9 cellular contexts compared by ENCODE assay signal in the genomic region with DNA sequence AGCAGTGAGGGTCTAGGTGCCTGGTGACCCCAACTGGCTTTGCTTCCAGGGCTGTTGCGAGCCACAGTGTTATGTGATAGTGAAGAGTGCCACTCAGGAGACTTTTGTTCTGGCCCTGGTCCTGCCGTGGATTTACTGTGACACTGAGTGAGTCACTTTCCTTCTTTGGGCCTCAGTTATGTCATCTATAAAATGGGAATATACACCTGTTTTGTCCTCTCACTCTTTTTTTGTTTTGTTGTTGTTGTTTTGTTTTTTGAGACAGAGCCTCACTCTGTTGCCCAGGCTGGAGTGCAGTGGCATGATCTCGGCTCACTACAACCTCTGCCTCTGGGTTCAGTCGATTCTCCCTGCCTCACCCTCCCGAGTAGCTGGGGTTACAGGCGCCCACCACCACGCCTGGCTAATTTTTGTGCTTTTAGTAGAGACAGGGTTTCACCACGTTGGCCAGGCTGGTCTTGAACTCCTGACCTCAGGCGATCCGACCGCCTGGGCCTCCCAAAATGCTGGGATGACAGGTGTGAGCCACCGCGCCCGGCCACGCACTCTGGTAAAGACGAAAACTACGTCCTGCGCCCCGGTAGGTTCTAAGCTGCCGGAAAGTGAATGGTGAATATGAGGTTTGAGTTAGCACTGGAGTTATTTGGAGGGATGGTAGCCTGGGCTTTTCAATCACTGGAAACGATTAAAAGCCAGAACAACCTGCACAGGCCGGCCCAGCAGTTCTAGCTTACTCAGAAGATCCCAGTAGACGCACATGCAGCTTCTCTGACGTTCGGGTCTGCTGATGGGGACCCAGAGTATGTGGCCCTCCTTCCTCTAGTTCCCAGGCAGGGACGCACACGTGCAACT. TPM values are rescaled to one million over a fixed set of nuclear protein-coding genes. Genes with fewer than 3 reads are reported as not detected.
DNase-seq lines count a peak whose midpoint lies in the region; ATAC-seq, FAIRE-seq and TF ChIP-seq lines count a peak whose summit lies in the region.
"Had no signal": no experiment of that assay in that cellular context is flagged by ENCODE, and none has a peak within 500 bp of the region (broad histone marks: within the 10 kb centered on the region; RNA-seq: fewer than 3 reads in every experiment).

No MANE protein-coding gene starts in this region.

- H3K9me3 Mint-ChIP-seq in nephron: no peaks in the 10 kb centered on the region
- H3K9me3 Mint-ChIP-seq in activated CD8-positive, alpha-beta T cell treated with anti-CD3 and anti-CD28 coated beads, Interleukin-2, amount 10 ng/mL, durations not matched to agents 7 days and 5 days (ENCODE audit: insufficient read depth): no peaks in the 10 kb centered on the region

- H3K79me1 ChIP-seq in H1 (ENCODE audit: low read depth, low read length): no peaks in the 10 kb centered on the region

- peak overlapping the region; percentile 8 to 72; a peak in 2 of 4 replicates for H3K4me2 ChIP-seq in H1 (ENCODE audit: insufficient read depth in 1 of 2, low read depth in 2 of 2, low read length in 2 of 2)

- H3K4me1 ChIP-seq in heart left ventricle: peaks cover 0 to 10% (median 5%) of the 10 kb centered on the region in 12 donors
- peaks cover 0 to 18% (median 5%) of the 10 kb centered on the region in 4 experiments; a peak in 5 of 7 replicates for H3K4me1 ChIP-seq in H1 (replicated peaks in 1 of 4; ENCODE audit: control insufficient read depth in 3 of 4, insufficient read depth in 4 of 4, low read length in 3 of 4)
- no peaks in the 10 kb centered on the region for H3K4me1 ChIP-seq in uterus

- H4K5ac ChIP-seq in H1 (ENCODE audit: insufficient read length, low read depth, low read length): no peak overlapping the region

- intact Hi-C loops in heart left ventricle (cut with DNase I) (loop anchor here in 5 of 10 donors (10.0 kb wide), 3 partner anchors 284 to 524 kb away; no protein-coding TSS in a partner anchor), left cardiac atrium (cut with DNase I) (loop anchor here in 1 of 2 donors (10.0 kb wide), 1 partner anchor 284 kb away; no protein-coding TSS in a partner anchor), uterus (cut with DNase I; ENCODE audit: low total_unique reads) (no loop called here)

- no peak for ATAC-seq in heart left ventricle
- ATAC-seq in left cardiac atrium: no peak
- no peak for ATAC-seq in activated CD8-positive, alpha-beta T cell treated with anti-CD3 and anti-CD28 coated beads, Interleukin-2, amount 10 ng/mL, durations not matched to agents 7 days and 5 days
- ATAC-seq in HG03039 (IDR thresholded peaks at IDR 0.05; ENCODE audit: unreplicated experiment): no peak

- CTCF ChIA-PET in H1 (lab: Charles Lee; ENCODE audit: partially characterized antibody): interaction anchor here (0.6 to 5.2 kb wide), 19 partner anchors 11 to 531 kb away, joined by 3 to 35 read pairs (median 4); no protein-coding TSS in a partner anchor
- CTCF ChIA-PET in activated CD8-positive, alpha-beta T cell treated with anti-CD3 and anti-CD28 coated beads, Interleukin-2, amount 10 ng/mL, durations not matched to agents 7 days and 5 days (lab: Charles Lee): interaction anchor here (0.7 to 3.2 kb wide), 5 partner anchors 237 to 393 kb away, joined by 3 to 24 read pairs (median 3); no protein-coding TSS in a partner anchor

- TF ChIP-seq CTCF in heart left ventricle (IDR thresholded peaks at IDR 0.05): no peak
- no peak for TF ChIP-seq CTCF in H1 (IDR thresholded peaks at IDR 0.05; ENCODE audit: control extremely low read depth in 1 of 3, insufficient read depth in 1 of 3, low read depth in 1 of 3, low read length in 3 of 3)
- TF ChIP-seq CTCF in nephron (IDR thresholded peaks at IDR 0.05; ENCODE audit: unreplicated experiment in 3 of 3): no peak
- TF ChIP-seq CTCF in uterus (IDR thresholded peaks at IDR 0.05): no peak

- H3K27me3 ChIP-seq in heart left ventricle: no peaks in the 10 kb centered on the region
- H3K27me3 ChIP-seq in H1 (replicated peaks in 1 of 4; ENCODE audit: control insufficient read depth in 3 of 4, extremely low read depth in 1 of 4, insufficient read depth in 3 of 4, low read length in 3 of 4): peaks cover 0 to 6% (median 2%) of the 10 kb centered on the region in 4 experiments; a peak in 2 of 7 replicates
- no peaks in the 10 kb centered on the region for H3K27me3 ChIP-seq in uterus

- peaks cover 8% of the 10 kb centered on the region for H3K27me3 Mint-ChIP-seq in nephron (ENCODE audit: low read depth)
- no peaks in the 10 kb centered on the region for H3K27me3 Mint-ChIP-seq in activated CD8-positive, alpha-beta T cell treated with anti-CD3 and anti-CD28 coated beads, Interleukin-2, amount 10 ng/mL, durations not matched to agents 7 days and 5 days (ENCODE audit: low read depth)

- peak overlapping the region; percentile 75 for H3K4ac ChIP-seq in H1 (replicated peaks; ENCODE audit: insufficient read length, low read depth, low read length)

- H3K9ac ChIP-seq in H1 (replicated peaks in 1 of 4; ENCODE audit: extremely low read depth in 1 of 4, low read depth in 3 of 4, low read length in 3 of 4): no peak overlapping the region

- H3K36me3 Mint-ChIP-seq in nephron (ENCODE audit: low read depth): no peaks in the 10 kb centered on the region
- H3K36me3 Mint-ChIP-seq in activated CD8-positive, alpha-beta T cell treated with anti-CD3 and anti-CD28 coated beads, Interleukin-2, amount 10 ng/mL, durations not matched to agents 7 days and 5 days (ENCODE audit: low read depth): peaks cover 34% of the 10 kb centered on the region

- TF ChIP-seq POLR2A in heart left ventricle (IDR thresholded peaks at IDR 0.05): no peak
- TF ChIP-seq POLR2A in H1 (IDR thresholded peaks at IDR 0.05; ENCODE audit: control extremely low read depth in 1 of 2, low read depth in 2 of 2, low read length in 2 of 2): no peak
- TF ChIP-seq POLR2A in uterus (IDR thresholded peaks at IDR 0.05): no peak

- no peaks in the 10 kb centered on the region for H4K20me1 ChIP-seq in H1 (replicated peaks in 1 of 2; ENCODE audit: control insufficient read depth in 1 of 2, insufficient read depth in 2 of 2, low read length in 2 of 2)

- POLR2A ChIA-PET in H1 (lab: Charles Lee; ENCODE audit: partially characterized antibody): interaction anchor here (1.4 kb wide), 2 partner anchors 211 to 287 kb away, joined by 4 read pairs; no protein-coding TSS in a partner anchor
- POLR2A ChIA-PET in activated CD8-positive, alpha-beta T cell treated with anti-CD3 and anti-CD28 coated beads, Interleukin-2, amount 10 ng/mL, durations not matched to agents 7 days and 5 days (lab: Charles Lee): no interaction called here

- H2BK20ac ChIP-seq in H1 (ENCODE audit: low read length): peak overlapping the region; percentile 32; the same call in 1 of the 2 replicates

- 0 out of 2 replicates have a peak overlapping the region, but pooled peaks have one; percentile 39 for H2AK5ac ChIP-seq in H1 (ENCODE audit: low read depth, low read length)

- H3K4me3 ChIP-seq in heart left ventricle: peak overlapping the region in 9 of 12 donors; percentile 47 to 72 (median 54)
- peak overlapping the region in 1 of 4 experiments; percentile 51; a peak in 2 of 8 replicates for H3K4me3 ChIP-seq in H1 (ENCODE audit: extremely low read depth in 1 of 4, insufficient read depth in 2 of 4, low read depth in 3 of 4, low read length in 4 of 4)
- peak overlapping the region; percentile 44 to 55 for H3K4me3 ChIP-seq in uterus
- H3K4me3 ChIP-seq: lung had no signal

- H3K23me2 ChIP-seq in H1 (ENCODE audit: low read depth, low read length): no peaks in the 10 kb centered on the region

- 85 to 89% (median 87%) methylated on average over 27 of the region's 27 CpGs for WGBS in heart left ventricle, 4 donors
- WGBS in H1 (ENCODE audit: extremely low coverage in 1 of 2, insufficient coverage in 1 of 2, insufficient read length in 1 of 2, insufficient replicate concordance in 2 of 2, low coverage in 1 of 2, low lambda C conversion rate in 2 of 2, missing lambda C conversion rate in 1 of 2), 2 experiments: 88% methylated on average over 27 of the region's 27 CpGs; no CpG with 5 or more reads in 1 of the 2 experiments

- H2AFZ ChIP-seq in H1 (ENCODE audit: low read length): 0 out of 2 replicates have a peak overlapping the region, but pooled peaks have one; percentile 36

- H3K36me3 ChIP-seq in heart left ventricle (peaks cover 0 to 17% (median 0%) of the 10 kb centered on the region in 9 donors), H1 (ENCODE audit: control insufficient read depth in 2 of 4, insufficient read depth in 4 of 4, low read length in 3 of 4) (peaks cover 0 to 3% (median 0%) of the 10 kb centered on the region in 4 experiments; a peak in 1 of 8 replicates), uterus (no peaks in the 10 kb centered on the region)

- peak overlapping the region; percentile 63 to 82 (median 81) for H3K4me3 Mint-ChIP-seq in nephron
- no peak overlapping the region for H3K4me3 Mint-ChIP-seq in activated CD8-positive, alpha-beta T cell treated with anti-CD3 and anti-CD28 coated beads, Interleukin-2, amount 10 ng/mL, durations not matched to agents 7 days and 5 days

- peak overlapping the region; percentile 67 to 77 (median 73) for H3K27ac Mint-ChIP-seq in nephron
- H3K27ac Mint-ChIP-seq in activated CD8-positive, alpha-beta T cell treated with anti-CD3 and anti-CD28 coated beads, Interleukin-2, amount 10 ng/mL, durations not matched to agents 7 days and 5 days: no peak overlapping the region

- no peak overlapping the region for H3K18ac ChIP-seq in H1 (ENCODE audit: extremely low read depth, low read length)

- no peak for TF ChIP-seq RAD21 in H1 (IDR thresholded peaks at IDR 0.05 in 1 of 2, conservative IDR thresholded peaks at IDR 0.05 in 1 of 2; ENCODE audit: low read depth in 2 of 2, low read length in 2 of 2)

- H3K56ac ChIP-seq in H1 (replicated peaks; ENCODE audit: insufficient read length, low read depth, low read length): no peak overlapping the region

- H4K8ac ChIP-seq in H1 (ENCODE audit: extremely low read depth, insufficient read depth, low read length): peak overlapping the region; percentile 12; the same call in 1 of the 2 replicates

- H3K4me1 Mint-ChIP-seq in nephron: peaks cover 32% of the 10 kb centered on the region
- H3K4me1 Mint-ChIP-seq in activated CD8-positive, alpha-beta T cell treated with anti-CD3 and anti-CD28 coated beads, Interleukin-2, amount 10 ng/mL, durations not matched to agents 7 days and 5 days (ENCODE audit: low read depth): peaks cover 20% of the 10 kb centered on the region

- H3K23ac ChIP-seq in H1 (ENCODE audit: insufficient read length): no peak overlapping the region

- H4K91ac ChIP-seq in H1 (replicated peaks; ENCODE audit: insufficient read length, low read length): no peak overlapping the region

- H2BK120ac ChIP-seq in H1 (replicated peaks; ENCODE audit: low read depth, low read length): peak overlapping the region; percentile 45

- FAIRE-seq in H1 (lab: Jason Lieb, UNC): no peak

- no peak for DNase-seq in heart left ventricle
- DNase-seq in left cardiac atrium: no peak
- no peak for DNase-seq in H1 (ENCODE audit: low read depth in 1 of 2, low spot score in 2 of 2)
- no peak for DNase-seq in uterus
- no peak for DNase-seq in activated CD8-positive, alpha-beta T cell treated with anti-CD3 and anti-CD28 coated beads, Interleukin-2, amount 10 ng/mL, durations not matched to agents 7 days and 5 days
- no peak for DNase-seq in NCI-H187 treated with DMSO at 0.1 percent for 48 hours (lab: John Stamatoyannopoulos, UW)

- H3K79me2 ChIP-seq in H1 (ENCODE audit: control insufficient read depth in 1 of 2, insufficient read depth in 2 of 2, low read length in 2 of 2): no peaks in the 10 kb centered on the region

- peak overlapping the region in 1 of 12 donors; percentile 62 for H3K27ac ChIP-seq in heart left ventricle
- no peak overlapping the region for H3K27ac ChIP-seq in H1 (ENCODE audit: low read depth, low read length)
- H3K27ac ChIP-seq in uterus: no peak overlapping the region

- H3K14ac ChIP-seq in H1 (ENCODE audit: insufficient read length): no peak overlapping the region

- H2BK5ac ChIP-seq in H1 (ENCODE audit: low read depth, low read length): no peak overlapping the region

- H2BK15ac ChIP-seq in H1 (ENCODE audit: low read length): no peak overlapping the region

- TF ChIP-seq EP300 in H1 (IDR thresholded peaks at IDR 0.05; ENCODE audit: borderline replicate concordance in 1 of 2, low read depth in 2 of 2, low read length in 2 of 2): no peak

- H2BK12ac ChIP-seq in H1 (ENCODE audit: low read depth, low read length): 0 out of 2 replicates have a peak overlapping the region, but pooled peaks have one; percentile 51

- H3K9me3 ChIP-seq in heart left ventricle (no peaks in the 10 kb centered on the region), H1 (ENCODE audit: insufficient read depth in 2 of 2, low read depth in 1 of 2, low read length in 1 of 2) (no peaks in the 10 kb centered on the region), uterus (no peaks in the 10 kb centered on the region)

RNA-seq across cellular contexts. Expression of a gene that starts 46.6 kb away (rescaled TPM):
- total RNA-seq in heart left ventricle (100 to 1,000 TPM in 3 of 9 donors, 10 to 100 TPM in 6; 28.5 to 114 (median 72.3) TPM), left cardiac atrium (10 to 100 TPM; 29.9 to 31.4 TPM), uterus (10 to 100 TPM in 2 of 4 donors, 1 to 10 TPM in 2; 4.4 to 23.1 (median 8.6) TPM)
- polyA plus RNA-seq in heart left ventricle (10 to 100 TPM; 19.5 to 91.9 TPM), H1 (2011; rRNA removed) (27.7 and 28.1 TPM in 2 replicates)
- 24.0 and 27.2 TPM in 2 replicates for total RNA-seq in H1 (2021; fragmentation: NEBNext Ultra II Directional; extraction: Animal tissue kit (Norgen Biotek cat#: 25700))
- 35.9 TPM for polyA plus RNA-seq in H1 (2011; cell fraction: cytosol; rRNA removed)
- 45.8 TPM for polyA plus RNA-seq in H1 (2011; cell fraction: nucleus; rRNA removed)
- 21.0 to 34.8 TPM (median 31.0 TPM) in 4 replicates for polyA plus RNA-seq in H1 (2012, experiment 1 of 2)
- polyA plus RNA-seq in H1 (2012, experiment 2 of 2): 18.8 TPM
- polyA plus RNA-seq in H1 (2013, experiment 1 of 2): 16.2 TPM
- polyA plus RNA-seq in H1 (2013, experiment 2 of 2): 14.6 TPM
- polyA minus RNA-seq in H1 (2011; rRNA and poly(A)+ RNA removed): 28.8 and 37.6 TPM in 2 replicates
- 12.6 TPM for polyA minus RNA-seq in H1 (2011; cell fraction: cytosol; rRNA and poly(A)+ RNA removed)
- polyA minus RNA-seq in H1 (2011; cell fraction: nucleus; rRNA and poly(A)+ RNA removed): 26.3 TPM
- 100 to 1,000 TPM; 166 to 171 TPM for total RNA-seq in activated CD8-positive, alpha-beta T cell treated with anti-CD3 and anti-CD28 coated beads, Interleukin-2, amount 10 ng/mL, durations not matched to agents 7 days and 5 days
